In genomic region chr3:136900694-136901093, GRCh38 we compare ENCODE assay signal across 7 cellular contexts. TPM values are rescaled to one million over a fixed set of nuclear protein-coding genes. Genes with fewer than 3 reads are reported as not detected.
DNase-seq lines count a peak whose midpoint lies in the region; ATAC-seq, FAIRE-seq and TF ChIP-seq lines count a peak whose summit lies in the region.
"Not testable (repeated sequence)": the region's sequence is repeated elsewhere in the genome, so short reads cannot be mapped to it uniquely, and the experiment has no call there.

No MANE protein-coding gene starts in this region.

- not testable (repeated sequence) for H4K20me1 ChIP-seq in SU-DHL-6 (ENCODE audit: low read depth, low read length)

- TF ChIP-seq CTCF in CD4-positive, alpha-beta T cell (IDR thresholded peaks at IDR 0.05); SU-DHL-6 (IDR thresholded peaks at IDR 0.05; ENCODE audit: insufficient read depth, low read length, poor library complexity, severe bottlenecking): not testable (repeated sequence)

- ATAC-seq in CD4-positive, alpha-beta T cell (ENCODE audit: poor library complexity); central memory CD8-positive, alpha-beta T cell (replicated peaks; ENCODE audit: extremely low read depth, poor library complexity, severe bottlenecking); naive thymus-derived CD4-positive, alpha-beta T cell: not testable (repeated sequence)

- H3K9me2 ChIP-seq in SU-DHL-6 (replicated peaks; ENCODE audit: insufficient read depth, low read length), result not testable (repeated sequence)

- H3K4me1 Mint-ChIP-seq in CD4-positive, alpha-beta T cell (ENCODE audit: low read depth), result peaks cover 67% of the 10 kb centered on the region
- H3K4me1 Mint-ChIP-seq in activated CD4-positive, alpha-beta T cell treated with anti-CD3 and anti-CD28 coated beads, Interleukin-2, amount 10 ng/mL, durations not matched to agents 24 days and 14 days, result peaks cover 34% of the 10 kb centered on the region
- H3K4me1 Mint-ChIP-seq in central memory CD8-positive, alpha-beta T cell, result peaks cover 65% of the 10 kb centered on the region
- peaks cover 35 to 75% (median 62%) of the 10 kb centered on the region in 7 donors for H3K4me1 Mint-ChIP-seq in naive thymus-derived CD4-positive, alpha-beta T cell

- H3K9me3 ChIP-seq in CD4-positive, alpha-beta T cell (ENCODE audit: control insufficient read depth, low read length), result peaks cover 22% of the 10 kb centered on the region
- H3K9me3 ChIP-seq in SU-DHL-6 (ENCODE audit: insufficient read depth, low read length), result not testable (repeated sequence)
- peaks cover 3 to 11% (median 3%) of the 10 kb centered on the region in 3 experiments for H3K9me3 ChIP-seq in naive thymus-derived CD4-positive, alpha-beta T cell (ENCODE audit: control insufficient read depth in 2 of 3, low read length in 3 of 3)

- peak overlapping the region; percentile 74 for H3K4me2 ChIP-seq in SU-DHL-6 (ENCODE audit: low read depth, low read length, poor library complexity, severe bottlenecking)

- not testable (repeated sequence) for H2AFZ ChIP-seq in SU-DHL-6 (ENCODE audit: low read depth, low read length, severe bottlenecking)

- peaks cover 98% of the 10 kb centered on the region for H3K79me2 ChIP-seq in SU-DHL-6 (ENCODE audit: insufficient read depth, low read length)

- CTCF ChIA-PET in CD4-positive, alpha-beta T cell (lab: Charles Lee); naive thymus-derived CD4-positive, alpha-beta T cell (lab: Charles Lee): not testable (repeated sequence)

- H3K4me3 Mint-ChIP-seq in CD4-positive, alpha-beta T cell, result peak overlapping the region; percentile 5
- H3K4me3 Mint-ChIP-seq in activated CD4-positive, alpha-beta T cell treated with anti-CD3 and anti-CD28 coated beads, Interleukin-2, amount 10 ng/mL, durations not matched to agents 24 days and 14 days, result not testable (repeated sequence)
- peak overlapping the region; percentile 58 for H3K4me3 Mint-ChIP-seq in central memory CD8-positive, alpha-beta T cell
- peak overlapping the region in 7 of 10 donors; percentile 7 to 67 (median 33) for H3K4me3 Mint-ChIP-seq in naive thymus-derived CD4-positive, alpha-beta T cell

- not testable (repeated sequence) for DNase-seq in CD4-positive, alpha-beta T cell; GM19239 (ENCODE audit: insufficient read length, low spot score); central memory CD8-positive, alpha-beta T cell (ENCODE audit: low spot score in 2 of 2); naive thymus-derived CD4-positive, alpha-beta T cell
- peak; percentile 34 for DNase-seq in MV-4-11 (lab: John Stamatoyannopoulos, UW)
- DNase-seq in activated CD4-positive, alpha-beta T cell treated with anti-CD3 and anti-CD28 coated beads, Interleukin-2, amount 10 ng/mL, durations not matched to agents 24 days and 14 days, result peak; percentile 9

- peaks cover 15% of the 10 kb centered on the region for H3K36me3 ChIP-seq in SU-DHL-6 (ENCODE audit: low read length)
- not testable (repeated sequence) for H3K36me3 ChIP-seq in naive thymus-derived CD4-positive, alpha-beta T cell (ENCODE audit: control insufficient read depth in 2 of 3, insufficient read depth in 3 of 3, low read length in 3 of 3)

- not testable (repeated sequence) for H3K9me3 Mint-ChIP-seq in CD4-positive, alpha-beta T cell; central memory CD8-positive, alpha-beta T cell
- peaks cover 15% of the 10 kb centered on the region for H3K9me3 Mint-ChIP-seq in activated CD4-positive, alpha-beta T cell treated with anti-CD3 and anti-CD28 coated beads, Interleukin-2, amount 10 ng/mL, durations not matched to agents 24 days and 14 days
- H3K9me3 Mint-ChIP-seq in naive thymus-derived CD4-positive, alpha-beta T cell, result peaks cover 0 to 64% (median 31%) of the 10 kb centered on the region in 11 donors

- not testable (repeated sequence) for H3K27me3 Mint-ChIP-seq in CD4-positive, alpha-beta T cell; activated CD4-positive, alpha-beta T cell treated with anti-CD3 and anti-CD28 coated beads, Interleukin-2, amount 10 ng/mL, durations not matched to agents 24 days and 14 days; central memory CD8-positive, alpha-beta T cell; naive thymus-derived CD4-positive, alpha-beta T cell

- intact Hi-C loops in CD4-positive, alpha-beta T cell (cut with DNase I, micrococcal nuclease); activated CD4-positive, alpha-beta T cell treated with anti-CD3 and anti-CD28 coated beads, Interleukin-2, amount 10 ng/mL, durations not matched to agents 24 days and 14 days (cut with micrococcal nuclease); naive thymus-derived CD4-positive, alpha-beta T cell (cut with micrococcal nuclease): not testable (repeated sequence)

- peaks cover 73% of the 10 kb centered on the region for H3K36me3 Mint-ChIP-seq in CD4-positive, alpha-beta T cell (ENCODE audit: low read depth)
- H3K36me3 Mint-ChIP-seq in activated CD4-positive, alpha-beta T cell treated with anti-CD3 and anti-CD28 coated beads, Interleukin-2, amount 10 ng/mL, durations not matched to agents 24 days and 14 days (ENCODE audit: low read depth), result peaks cover 64% of the 10 kb centered on the region
- H3K36me3 Mint-ChIP-seq in central memory CD8-positive, alpha-beta T cell (ENCODE audit: insufficient read depth), result not testable (repeated sequence)
- peaks cover 16 to 61% (median 53%) of the 10 kb centered on the region in 5 donors for H3K36me3 Mint-ChIP-seq in naive thymus-derived CD4-positive, alpha-beta T cell

- FAIRE-seq in GM19239 (lab: Jason Lieb, UNC), result peak; percentile 86

- not testable (repeated sequence) for H3K27ac ChIP-seq in CD4-positive, alpha-beta T cell (ENCODE audit: low read depth, low read length); naive thymus-derived CD4-positive, alpha-beta T cell (ENCODE audit: low read depth, low read length)
- peak overlapping the region; percentile 85 for H3K27ac ChIP-seq in SU-DHL-6 (ENCODE audit: low read depth, low read length)

- peak overlapping the region; percentile 25 for H3K9ac ChIP-seq in SU-DHL-6 (ENCODE audit: low read length)

- H3K27ac Mint-ChIP-seq in CD4-positive, alpha-beta T cell, result peak overlapping the region; percentile 16
- H3K27ac Mint-ChIP-seq in activated CD4-positive, alpha-beta T cell treated with anti-CD3 and anti-CD28 coated beads, Interleukin-2, amount 10 ng/mL, durations not matched to agents 24 days and 14 days, result peak overlapping the region; percentile 10
- peak overlapping the region; percentile 86 for H3K27ac Mint-ChIP-seq in central memory CD8-positive, alpha-beta T cell (ENCODE audit: low read depth)
- peak overlapping the region in 5 of 9 donors; percentile 42 to 89 (median 51) for H3K27ac Mint-ChIP-seq in naive thymus-derived CD4-positive, alpha-beta T cell

- peaks cover 54% of the 10 kb centered on the region for H3F3A ChIP-seq in SU-DHL-6 (ENCODE audit: insufficient read depth)

- POLR2A ChIA-PET in CD4-positive, alpha-beta T cell (lab: Charles Lee); naive thymus-derived CD4-positive, alpha-beta T cell (lab: Charles Lee): not testable (repeated sequence)

- H3K4me3 ChIP-seq in SU-DHL-6 (ENCODE audit: insufficient read depth, low read length, poor library complexity, severe bottlenecking), result peak overlapping the region; percentile 32
- not testable (repeated sequence) for H3K4me3 ChIP-seq in naive thymus-derived CD4-positive, alpha-beta T cell (ENCODE audit: low read length)

- H3K27me3 ChIP-seq in CD4-positive, alpha-beta T cell (ENCODE audit: control insufficient read depth, insufficient read depth, low read length); SU-DHL-6 (ENCODE audit: low read length); naive thymus-derived CD4-positive, alpha-beta T cell (ENCODE audit: control insufficient read depth in 2 of 2, insufficient read depth in 2 of 2, low read length in 2 of 2): not testable (repeated sequence)

- H3K4me1 ChIP-seq in naive thymus-derived CD4-positive, alpha-beta T cell (ENCODE audit: control insufficient read depth in 2 of 2, insufficient read depth in 2 of 2, low read length in 2 of 2), result peaks cover 6 to 16% of the 10 kb centered on the region in 2 donors

RNA-seq across cellular contexts. Expression of gene NCK1, which starts 38.7 kb away (rescaled TPM):
- total RNA-seq in CD4-positive, alpha-beta T cell, result 10 to 100 TPM; 52.9 to 55.0 TPM
- total RNA-seq in activated CD4-positive, alpha-beta T cell treated with anti-CD3 and anti-CD28 coated beads, Interleukin-2, amount 10 ng/mL, durations not matched to agents 24 days and 14 days, result 34.7 and 35.3 TPM in 2 replicates
- 10 to 100 TPM; 41.1 to 59.6 (median 47.3) TPM for total RNA-seq in naive thymus-derived CD4-positive, alpha-beta T cell
- 10 to 100 TPM; 39.1 to 51.4 TPM for polyA plus RNA-seq in naive thymus-derived CD4-positive, alpha-beta T cell

RNA-seq across cellular contexts. Expression of gene IL20RB, which starts 57.1 kb away (rescaled TPM):
- 1 to 10 TPM; 1.5 to 2.2 TPM for total RNA-seq in CD4-positive, alpha-beta T cell
- 1.5 and 1.8 TPM in 2 replicates for total RNA-seq in activated CD4-positive, alpha-beta T cell treated with anti-CD3 and anti-CD28 coated beads, Interleukin-2, amount 10 ng/mL, durations not matched to agents 24 days and 14 days
- total RNA-seq in naive thymus-derived CD4-positive, alpha-beta T cell, result 1 to 10 TPM; 1.7 to 3.5 (median 2.4) TPM
- polyA plus RNA-seq in naive thymus-derived CD4-positive, alpha-beta T cell, result under 1 TPM in 1 of 2 donors, not detected in 1; 0.33 TPM

Comparison
In these comparisons a context has a peak if more than half of its experiments do, and no peak if none do; other contexts are left out.
1. H3K27ac Mint-ChIP-seq: peak in every context shown above with its lines; median percentile 86 in central memory CD8-positive, alpha-beta T cell; 51 in naive thymus-derived CD4-positive, alpha-beta T cell; 16 in CD4-positive, alpha-beta T cell; 10 in activated CD4-positive, alpha-beta T cell treated with anti-CD3 and anti-CD28 coated beads, Interleukin-2, amount 10 ng/mL, durations not matched to agents 24 days and 14 days.